In genomic region chr7:94368371-94368791, GRCh38 we compare ENCODE assay signal across 10 cellular contexts. TPM values are rescaled to one million over a fixed set of nuclear protein-coding genes. Genes with fewer than 3 reads are reported as not detected.
A peak's percentile ranks its signal among the peaks of the same experiment; 100 is the strongest.
DNase-seq lines count a peak whose midpoint lies in the region; ATAC-seq and TF ChIP-seq lines count a peak whose summit lies in the region.
"Had no signal": no experiment of that assay in that cellular context is flagged by ENCODE, and none has a peak within 500 bp of the region (broad histone marks: within the 10 kb centered on the region; RNA-seq: fewer than 3 reads in every experiment).

No MANE protein-coding gene starts in this region.

- peak overlapping the region; percentile 93 for H3K27ac Mint-ChIP-seq in HFFc6
- H3K27ac Mint-ChIP-seq: activated CD4-positive, alpha-beta T cell treated with anti-CD3 and anti-CD28 coated beads, Interleukin-2, amount 10 ng/mL, durations not matched to agents 24 days and 14 days had no signal

- H3K27me3 Mint-ChIP-seq in HFFc6 (ENCODE audit: insufficient read depth): no peaks in the 10 kb centered on the region

- peaks cover 87% of the 10 kb centered on the region for H3K4me1 Mint-ChIP-seq in HFFc6 (ENCODE audit: low read depth)
- H3K4me1 Mint-ChIP-seq: activated CD4-positive, alpha-beta T cell treated with anti-CD3 and anti-CD28 coated beads, Interleukin-2, amount 10 ng/mL, durations not matched to agents 24 days and 14 days had no signal

- ATAC-seq in right cardiac atrium (peak; percentile 53 to 64), GM18861 (IDR thresholded peaks at IDR 0.05; ENCODE audit: unreplicated experiment) (no peak), HG03135 (IDR thresholded peaks at IDR 0.05; ENCODE audit: unreplicated experiment) (no peak)
- ATAC-seq: GM12878 had no signal

- H3K9me3 ChIP-seq in ascending aorta: peaks cover 0 to 4% of the 10 kb centered on the region in 2 donors
- no peaks in the 10 kb centered on the region for H3K9me3 ChIP-seq in right cardiac atrium (ENCODE audit: control insufficient read depth, low read length)
- no peaks in the 10 kb centered on the region for H3K9me3 ChIP-seq in testis

- H3K27me3 ChIP-seq in ascending aorta (no peaks in the 10 kb centered on the region), right cardiac atrium (ENCODE audit: control insufficient read depth, insufficient read depth) (no peaks in the 10 kb centered on the region), testis (no peaks in the 10 kb centered on the region)

- H3K4me3 ChIP-seq in ascending aorta: peak overlapping the region; percentile 31 to 51
- H3K4me3 ChIP-seq in right cardiac atrium (ENCODE audit: low read length): no peak overlapping the region
- no peak overlapping the region for H3K4me3 ChIP-seq in testis
- H3K4me3 ChIP-seq: GM12878 had no signal

- peak; percentile 84 for DNase-seq in HFFc6
- no peak for DNase-seq in ascending aorta (ENCODE audit: low spot score in 2 of 2)
- DNase-seq in right cardiac atrium: no peak
- DNase-seq in testis: no peak
- no peak for DNase-seq in activated CD8-positive, alpha-beta memory T cell treated with anti-CD3 and anti-CD28 coated beads, Interleukin-2, amount 50 U/mL, for 4 hours
- no peak for DNase-seq in activated CD8-positive, alpha-beta memory T cell treated with anti-CD3 and anti-CD28 coated beads for 24 hours
- DNase-seq: activated CD4-positive, alpha-beta T cell treated with anti-CD3 and anti-CD28 coated beads, Interleukin-2, amount 10 ng/mL, durations not matched to agents 24 days and 14 days had no signal

- TF ChIP-seq CTCF in HFFc6 (IDR thresholded peaks at IDR 0.05): no peak
- no peak for TF ChIP-seq CTCF in ascending aorta (IDR thresholded peaks at IDR 0.05)
- TF ChIP-seq CTCF in testis (IDR thresholded peaks at IDR 0.05): no peak

- TF ChIP-seq POLR2A in testis (IDR thresholded peaks at IDR 0.05): no peak

- intact Hi-C loops in ascending aorta (cut with DNase I) (loop anchor here (2.0 kb wide), 1 partner anchor 20 kb away; no protein-coding TSS in a partner anchor), right cardiac atrium (cut with DNase I) (no loop called here), testis (cut with DNase I; ENCODE audit: low total_unique reads) (no loop called here)

- no peaks in the 10 kb centered on the region for H3K9me3 Mint-ChIP-seq in HFFc6
- H3K9me3 Mint-ChIP-seq: activated CD4-positive, alpha-beta T cell treated with anti-CD3 and anti-CD28 coated beads, Interleukin-2, amount 10 ng/mL, durations not matched to agents 24 days and 14 days had no signal

- peaks cover 8 to 18% of the 10 kb centered on the region in 2 donors for H3K4me1 ChIP-seq in ascending aorta
- H3K4me1 ChIP-seq in right cardiac atrium (ENCODE audit: control insufficient read depth, insufficient read depth, low read length): no peaks in the 10 kb centered on the region
- H3K4me1 ChIP-seq in testis: peaks cover 32% of the 10 kb centered on the region

- peaks cover 10% of the 10 kb centered on the region for H3K36me3 Mint-ChIP-seq in HFFc6 (ENCODE audit: low read depth)

- H3K36me3 ChIP-seq in ascending aorta (no peaks in the 10 kb centered on the region), testis (ENCODE audit: low read depth, missing control alignments) (no peaks in the 10 kb centered on the region)

- peak overlapping the region; percentile 74 for H3K4me3 Mint-ChIP-seq in HFFc6
- H3K4me3 Mint-ChIP-seq: activated CD4-positive, alpha-beta T cell treated with anti-CD3 and anti-CD28 coated beads, Interleukin-2, amount 10 ng/mL, durations not matched to agents 24 days and 14 days had no signal

- 25% methylated on average over 5 of the region's 5 CpGs for WGBS in right cardiac atrium
- WGBS in testis, 2 donors: 37 to 42% methylated on average over 5 of the region's 5 CpGs

- H3K27ac ChIP-seq in ascending aorta: peak overlapping the region; percentile 82 to 85
- H3K27ac ChIP-seq in right cardiac atrium (ENCODE audit: low read length): peak overlapping the region; percentile 64
- peak overlapping the region; percentile 36 to 77 for H3K27ac ChIP-seq in testis

RNA-seq across cellular contexts. Expression of gene COL1A2, which starts 26.3 kb away (rescaled TPM):
- 1,000 to 10,000 TPM; 3,728 to 6,317 (median 3,918) TPM for total RNA-seq in HFFc6 (2021; fragmentation: NEBNext Ultra II Directional; extraction: Animal tissue kit (Norgen Biotek cat#: 25700))
- total RNA-seq in ascending aorta (692 TPM), right cardiac atrium (100 to 1,000 TPM; 127 to 259 (median 202) TPM), testis (100 to 1,000 TPM; 465 to 866 TPM)
- polyA plus RNA-seq in right cardiac atrium (115 TPM), testis (ENCODE audit: insufficient read depth, low read depth, low replicate concordance) (979 TPM)

Comparison
In these comparisons a context has a peak if more than half of its experiments do, and no peak if none do; other contexts are left out.
1. H3K4me3 ChIP-seq: peak in ascending aorta (2 of 2); none in right cardiac atrium (single experiment) and testis (0 of 2).
2. ATAC-seq: peak in right cardiac atrium (2 of 2); none in GM18861 (single experiment) and HG03135 (single experiment).
3. Peak in every context shown above with its lines, with median percentiles within 50 percentile points of each other: H3K27ac ChIP-seq.